Comparison of ENCODE assay signal across 9 cellular contexts in the genomic region with DNA sequence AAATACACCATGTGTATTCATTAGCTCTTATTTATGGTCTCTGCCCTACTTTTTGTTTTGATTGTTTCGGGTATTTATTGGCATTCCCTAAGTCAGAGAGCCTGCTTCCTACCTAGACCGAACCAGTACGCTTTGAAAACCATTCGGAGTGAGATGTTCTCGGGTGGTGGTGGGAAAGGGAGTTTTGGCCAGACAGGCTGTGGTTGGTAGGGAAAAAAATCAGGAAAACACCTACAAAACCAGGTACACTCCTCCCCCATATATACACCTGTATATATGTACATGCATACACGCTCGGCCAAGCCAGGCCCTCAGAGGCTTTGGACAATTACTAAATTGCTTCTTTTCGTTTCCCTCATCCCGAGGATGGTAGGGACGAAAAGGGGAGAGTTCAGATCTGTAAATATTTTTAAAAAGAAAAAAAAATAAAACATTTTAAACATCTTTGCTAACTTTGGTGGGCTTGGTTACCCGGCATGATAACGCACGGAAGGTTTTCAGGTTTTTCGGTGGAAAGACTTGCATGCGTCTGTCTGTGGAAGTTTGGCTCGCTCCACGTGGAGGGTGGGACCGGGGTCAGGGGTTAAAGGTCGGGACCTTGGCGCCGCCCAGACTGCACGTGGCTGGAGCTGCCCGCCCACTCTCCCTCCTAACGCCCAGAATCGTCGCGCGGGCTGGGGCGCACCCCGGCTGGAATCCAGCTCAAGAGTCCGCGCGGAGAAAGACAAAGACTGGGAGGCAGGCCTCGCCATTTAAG. TPM values are rescaled to one million over a fixed set of nuclear protein-coding genes. Genes with fewer than 3 reads are reported as not detected.
A peak's percentile ranks its signal among the peaks of the same experiment; 100 is the strongest.
DNase-seq lines count a peak whose midpoint lies in the region; TF ChIP-seq lines count a peak whose summit lies in the region.
"Had no signal": no experiment of that assay in that cellular context is flagged by ENCODE, and none has a peak within 500 bp of the region (broad histone marks: within the 10 kb centered on the region; RNA-seq: fewer than 3 reads in every experiment).

No MANE protein-coding gene starts in this region.

- intact Hi-C loops in esophagus squamous epithelium (cut with DNase I) = no loop called here

- TF ChIP-seq CTCF in Peyer's patch (IDR thresholded peaks at IDR 0.05) (no peak), esophagus squamous epithelium (IDR thresholded peaks at IDR 0.05) (no peak)

- H3K4me3 ChIP-seq in GM08714 (ENCODE audit: low read length) (peak overlapping the region; percentile 41; the same call in 1 of the 2 replicates), Peyer's patch (peak overlapping the region; percentile 9 to 45 (median 40)), esophagus squamous epithelium (peak overlapping the region; percentile 19 to 64 (median 38)), rectal smooth muscle tissue (ENCODE audit: low read length) (peak overlapping the region; percentile 26)

- H3K36me3 ChIP-seq in Peyer's patch (no peaks in the 10 kb centered on the region), esophagus squamous epithelium (no peaks in the 10 kb centered on the region), rectal smooth muscle tissue (ENCODE audit: control insufficient read depth, insufficient read depth, low read length) (no peaks in the 10 kb centered on the region)

- H3K27ac ChIP-seq in Peyer's patch = no peak overlapping the region
- H3K27ac ChIP-seq in esophagus squamous epithelium = no peak overlapping the region
- no peak overlapping the region for H3K27ac ChIP-seq in rectal smooth muscle tissue (ENCODE audit: low read depth, low read length)

- DNase-seq in Peyer's patch (no peak), esophagus squamous epithelium (lab: John Stamatoyannopoulos, UW) (no peak), mesenteric fat pad (ENCODE audit: low spot score) (no peak), germinal center (ENCODE audit: low spot score) (no peak), NCI-H2196 treated with DMSO at 0.1 percent for 48 hours (lab: John Stamatoyannopoulos, UW; ENCODE audit: unreplicated experiment) (no peak), OCI-M2 (lab: John Stamatoyannopoulos, UW; ENCODE audit: unreplicated experiment) (no peak)

- TF ChIP-seq POLR2A in Peyer's patch (IDR thresholded peaks at IDR 0.05) (no peak), esophagus squamous epithelium (IDR thresholded peaks at IDR 0.05) (no peak)

- WGBS in esophagus squamous epithelium, 2 donors = 17 to 22% methylated on average over 19 to 22 of the region's 34 CpGs

- H3K9me3 ChIP-seq in Peyer's patch = peaks cover 0 to 3% (median 0%) of the 10 kb centered on the region in 4 donors
- H3K9me3 ChIP-seq in esophagus squamous epithelium = no peaks in the 10 kb centered on the region

- H3K27me3 ChIP-seq in Peyer's patch = peaks cover 0 to 54% of the 10 kb centered on the region in 2 donors
- peaks cover 33 to 84% (median 47%) of the 10 kb centered on the region in 4 donors for H3K27me3 ChIP-seq in esophagus squamous epithelium
- H3K27me3 ChIP-seq in rectal smooth muscle tissue (ENCODE audit: control insufficient read depth, insufficient read depth, low read length) = peaks cover 55% of the 10 kb centered on the region

- H3K9ac ChIP-seq in rectal smooth muscle tissue (ENCODE audit: low read length) = no peak overlapping the region

- H3K4me1 ChIP-seq in Peyer's patch = peaks cover 0 to 54% (median 30%) of the 10 kb centered on the region in 4 donors
- H3K4me1 ChIP-seq in esophagus squamous epithelium = peaks cover 38 to 68% (median 49%) of the 10 kb centered on the region in 3 donors
- H3K4me1 ChIP-seq in rectal smooth muscle tissue (ENCODE audit: control insufficient read depth, insufficient read depth, low read length) = peaks cover 4% of the 10 kb centered on the region

RNA-seq across cellular contexts. Expression of a gene that starts 2.5 kb away (rescaled TPM):
- total RNA-seq in Peyer's patch (1 to 10 TPM in 1 of 4 donors, not detected in 3; 1.0 TPM), esophagus squamous epithelium (not detected), mesenteric fat pad (not detected)
- total RNA-seq: T-helper 2 cell treated with Interferon-gamma antibody and Interleukin-4, amounts not matched to agents 100 ng/mL and 5 ng/mL, for 36 hours had no signal

RNA-seq across cellular contexts. Expression of a gene that starts 3.8 kb away (rescaled TPM):
- total RNA-seq in Peyer's patch (100 to 1,000 TPM in 2 of 4 donors, 10 to 100 TPM in 2; 51.1 to 168 (median 102) TPM), esophagus squamous epithelium (100 to 1,000 TPM in 2 of 4 donors, 10 to 100 TPM in 2; 84.3 to 121 (median 100) TPM), mesenteric fat pad (49.3 TPM)

RNA-seq across cellular contexts. Expression of a gene that starts 14.6 kb away (rescaled TPM):
- total RNA-seq in Peyer's patch (1 to 10 TPM in 2 of 4 donors, not detected in 2; 1.1 to 3.4 TPM), esophagus squamous epithelium (not detected), mesenteric fat pad (not detected)
- total RNA-seq: T-helper 2 cell treated with Interferon-gamma antibody and Interleukin-4, amounts not matched to agents 100 ng/mL and 5 ng/mL, for 36 hours had no signal
